Comparison of ENCODE assay signal across 12 cellular contexts in genomic region chr12:41205070-41205715, GRCh38. TPM values are rescaled to one million over a fixed set of nuclear protein-coding genes. Genes with fewer than 3 reads are reported as not detected.
A peak's percentile ranks its signal among the peaks of the same experiment; 100 is the strongest.
DNase-seq lines count a peak whose midpoint lies in the region; ATAC-seq and TF ChIP-seq lines count a peak whose summit lies in the region.
"Had no signal": no experiment of that assay in that cellular context is flagged by ENCODE, and none has a peak within 500 bp of the region (broad histone marks: within the 10 kb centered on the region; RNA-seq: fewer than 3 reads in every experiment).

No MANE protein-coding gene starts in this region.

- H3K27me3 ChIP-seq in BLaER1 treated with 17β-estradiol and CSF1 and Interleukin-3, amounts not matched to agents 10 nM and 100 nM: no peaks in the 10 kb centered on the region
- H3K27me3 ChIP-seq in mucosa of stomach (ENCODE audit: control insufficient read depth, insufficient read depth, low read length): no peaks in the 10 kb centered on the region
- no peaks in the 10 kb centered on the region for H3K27me3 ChIP-seq in effector memory CD4-positive, alpha-beta T cell (replicated peaks; ENCODE audit: control insufficient read depth, insufficient read depth, low read length, poor library complexity, severe bottlenecking)

- peak overlapping the region in 7 of 11 experiments; percentile 4 to 46 (median 17); a peak in 8 of 22 replicates for H3K4me2 ChIP-seq in BLaER1 treated with 17β-estradiol and CSF1 and Interleukin-3, amounts not matched to agents 10 nM and 100 nM

- no peak overlapping the region for H3K27ac Mint-ChIP-seq in activated T-helper 17 cell treated with anti-CD3 and anti-CD28 coated beads, Interleukin-2, amount 50 U/mL, for 72 hours
- H3K27ac Mint-ChIP-seq in chondrocyte (ENCODE audit: unreplicated experiment): no peak overlapping the region
- H3K27ac Mint-ChIP-seq: CD8-positive, alpha-beta T cell had no signal

- H3K9ac ChIP-seq in BLaER1 treated with 17β-estradiol and CSF1 and Interleukin-3, amounts not matched to agents 10 nM and 100 nM: no peak overlapping the region
- peak overlapping the region; percentile 33 for H3K9ac ChIP-seq in mucosa of stomach (ENCODE audit: low read length)

- no peaks in the 10 kb centered on the region for H3K4me1 Mint-ChIP-seq in activated T-helper 17 cell treated with anti-CD3 and anti-CD28 coated beads, Interleukin-2, amount 50 U/mL, for 72 hours
- no peaks in the 10 kb centered on the region for H3K4me1 Mint-ChIP-seq in chondrocyte (ENCODE audit: low read depth)

- H3K27me3 Mint-ChIP-seq in activated T-helper 17 cell treated with anti-CD3 and anti-CD28 coated beads, Interleukin-2, amount 50 U/mL, for 72 hours: peaks cover 4% of the 10 kb centered on the region
- H3K27me3 Mint-ChIP-seq in chondrocyte (ENCODE audit: low read depth): peaks cover 15% of the 10 kb centered on the region

- H4K20me1 ChIP-seq in BLaER1 treated with 17β-estradiol and CSF1 and Interleukin-3, amounts not matched to agents 10 nM and 100 nM: no peaks in the 10 kb centered on the region

- no peak for TF ChIP-seq CTCF in chondrocyte (IDR thresholded peaks at IDR 0.05)

- H3K9me3 ChIP-seq in BLaER1 treated with 17β-estradiol and CSF1 and Interleukin-3, amounts not matched to agents 10 nM and 100 nM (replicated peaks in 1 of 11): peaks cover 0 to 11% (median 0%) of the 10 kb centered on the region in 11 experiments; a peak in 1 of 22 replicates
- no peaks in the 10 kb centered on the region for H3K9me3 ChIP-seq in mucosa of stomach (ENCODE audit: control insufficient read depth, low read length)
- H3K9me3 ChIP-seq in effector memory CD4-positive, alpha-beta T cell (ENCODE audit: control insufficient read depth, low read length): no peaks in the 10 kb centered on the region

- H3K4me3 ChIP-seq in BLaER1 treated with 17β-estradiol and CSF1 and Interleukin-3, amounts not matched to agents 10 nM and 100 nM: no peak overlapping the region
- H3K4me3 ChIP-seq in mucosa of stomach (ENCODE audit: low read length): no peak overlapping the region
- no peak overlapping the region for H3K4me3 ChIP-seq in effector memory CD4-positive, alpha-beta T cell (ENCODE audit: insufficient read depth, low read depth, low read length, poor library complexity, severe bottlenecking)

- no peak for DNase-seq in NCI-H69 (lab: John Stamatoyannopoulos, UW)
- no peak for DNase-seq in effector memory CD4-positive, alpha-beta T cell
- no peak for DNase-seq in chondrocyte (ENCODE audit: low spot score)
- no peak for DNase-seq in activated CD4-positive, alpha-beta T cell treated with anti-CD3 and anti-CD28 coated beads for 48 hours
- DNase-seq: CD8-positive, alpha-beta T cell; NCI-H1417 treated with DMSO at 0.1 percent for 48 hours; stimulated activated CD4-positive, alpha-beta T cell treated with anti-CD3 and anti-CD28 coated beads, Interleukin-4, amount 100 ng/mL, for 1 hour had no signal

- no peaks in the 10 kb centered on the region for H3K36me3 Mint-ChIP-seq in activated T-helper 17 cell treated with anti-CD3 and anti-CD28 coated beads, Interleukin-2, amount 50 U/mL, for 72 hours (ENCODE audit: low read depth)
- peaks cover 1% of the 10 kb centered on the region for H3K36me3 Mint-ChIP-seq in chondrocyte (ENCODE audit: low read depth)
- H3K36me3 Mint-ChIP-seq: CD8-positive, alpha-beta T cell had no signal

- H3K4me1 ChIP-seq in BLaER1 treated with 17β-estradiol and CSF1 and Interleukin-3, amounts not matched to agents 10 nM and 100 nM: peaks cover 0 to 10% (median 0%) of the 10 kb centered on the region in 10 experiments; a peak in 5 of 20 replicates
- H3K4me1 ChIP-seq in mucosa of stomach (ENCODE audit: control insufficient read depth, insufficient read depth, low read length): no peaks in the 10 kb centered on the region
- H3K4me1 ChIP-seq in effector memory CD4-positive, alpha-beta T cell (ENCODE audit: control insufficient read depth, insufficient read depth, low read length, poor library complexity, severe bottlenecking): no peaks in the 10 kb centered on the region

- H3K36me3 ChIP-seq in BLaER1 treated with 17β-estradiol and CSF1 and Interleukin-3, amounts not matched to agents 10 nM and 100 nM: no peaks in the 10 kb centered on the region
- H3K36me3 ChIP-seq in mucosa of stomach (ENCODE audit: control insufficient read depth, insufficient read depth, low read length): no peaks in the 10 kb centered on the region
- no peaks in the 10 kb centered on the region for H3K36me3 ChIP-seq in effector memory CD4-positive, alpha-beta T cell (ENCODE audit: control insufficient read depth, insufficient read depth, low read length)

- no peak overlapping the region for H3K27ac ChIP-seq in BLaER1 treated with 17β-estradiol and CSF1 and Interleukin-3, amounts not matched to agents 10 nM and 100 nM
- no peak overlapping the region for H3K27ac ChIP-seq in effector memory CD4-positive, alpha-beta T cell (ENCODE audit: insufficient read depth, low read length, poor library complexity, severe bottlenecking)

- H3K4me3 Mint-ChIP-seq in activated T-helper 17 cell treated with anti-CD3 and anti-CD28 coated beads, Interleukin-2, amount 50 U/mL, for 72 hours: peak overlapping the region; percentile 2
- no peak overlapping the region for H3K4me3 Mint-ChIP-seq in chondrocyte (ENCODE audit: unreplicated experiment)
- H3K4me3 Mint-ChIP-seq: CD8-positive, alpha-beta T cell had no signal

- peak; percentile 72 for ATAC-seq in GM21786 (IDR thresholded peaks at IDR 0.05; ENCODE audit: unreplicated experiment)
- no peak for ATAC-seq in activated T-helper 17 cell treated with anti-CD3 and anti-CD28 coated beads, Interleukin-2, amount 50 U/mL, for 72 hours (replicated peaks)
- ATAC-seq: CD8-positive, alpha-beta T cell had no signal

- no peaks in the 10 kb centered on the region for H3K9me3 Mint-ChIP-seq in activated T-helper 17 cell treated with anti-CD3 and anti-CD28 coated beads, Interleukin-2, amount 50 U/mL, for 72 hours
- peaks cover 3% of the 10 kb centered on the region for H3K9me3 Mint-ChIP-seq in chondrocyte (ENCODE audit: low read depth)
- H3K9me3 Mint-ChIP-seq: CD8-positive, alpha-beta T cell had no signal

RNA-seq across cellular contexts. Expression of gene PDZRN4, which starts 17.1 kb away (rescaled TPM):
- not detected for total RNA-seq in activated T-helper 17 cell treated with anti-CD3 and anti-CD28 coated beads, Interleukin-2, amount 50 U/mL, for 72 hours
- 0.15 to 0.25 TPM (median 0.17 TPM) in 3 replicates for total RNA-seq in chondrocyte
- total RNA-seq: CD8-positive, alpha-beta T cell; lung microvascular endothelial cell had no signal
